In genomic region chr17:50681260-50682200, GRCh38 we compare ENCODE assay signal across 8 cellular contexts. TPM values are rescaled to one million over a fixed set of nuclear protein-coding genes. Genes with fewer than 3 reads are reported as not detected.
DNase-seq lines count a peak whose midpoint lies in the region; ATAC-seq and TF ChIP-seq lines count a peak whose summit lies in the region.

No MANE protein-coding gene starts in this region.

- peak; percentile 49 to 57 (median 56) for TF ChIP-seq CTCF in esophagus muscularis mucosa (IDR thresholded peaks at IDR 0.05)
- TF ChIP-seq CTCF in neural crest cell (conservative IDR thresholded peaks at IDR 0.05): peak; percentile 62

- H3K4me1 ChIP-seq in esophagus muscularis mucosa: peaks cover 9 to 27% (median 22%) of the 10 kb centered on the region in 4 donors

- TF ChIP-seq POLR2A in esophagus muscularis mucosa (IDR thresholded peaks at IDR 0.05; ENCODE audit: low read depth): no peak

- POLR2A ChIA-PET in activated CD4-positive, alpha-beta T cell treated with anti-CD3 and anti-CD28 coated beads, Interleukin-2, amount 10 ng/mL, durations not matched to agents 7 days and 5 days (lab: Charles Lee): no interaction called here

- CTCF ChIA-PET in activated CD4-positive, alpha-beta T cell treated with anti-CD3 and anti-CD28 coated beads, Interleukin-2, amount 10 ng/mL, durations not matched to agents 7 days and 5 days (lab: Charles Lee): no interaction called here

- intact Hi-C loops in esophagus muscularis mucosa (cut with DNase I): loop anchor here (2.0 to 5.0 kb wide), 2 partner anchors 51 to 134 kb away; partner anchors contain the start of gene SPATA20

- peak overlapping the region in 2 of 4 donors; percentile 9 to 48 for H3K27ac ChIP-seq in esophagus muscularis mucosa (replicated peaks in 1 of 4)

- H3K4me3 ChIP-seq in esophagus muscularis mucosa: peak overlapping the region in 2 of 4 donors; percentile 8 to 11

- H3K9me3 ChIP-seq in esophagus muscularis mucosa: no peaks in the 10 kb centered on the region

- no peak overlapping the region for H3K27ac Mint-ChIP-seq in neural crest cell (ENCODE audit: unreplicated experiment)
- no peak overlapping the region for H3K27ac Mint-ChIP-seq in activated CD4-positive, alpha-beta T cell treated with anti-CD3 and anti-CD28 coated beads, Interleukin-2, amount 10 ng/mL, durations not matched to agents 7 days and 5 days

- H3K36me3 ChIP-seq in esophagus muscularis mucosa: no peaks in the 10 kb centered on the region

- DNase-seq in Ammon's horn (ENCODE audit: low spot score): peak; percentile 81
- peak; percentile 65 for DNase-seq in HS-5 (ENCODE audit: low read depth)
- peak; percentile 58 to 79 for DNase-seq in SHP77 (lab: John Stamatoyannopoulos, UW)
- peak; percentile 94 for DNase-seq in esophagus muscularis mucosa (ENCODE audit: extremely low spot score)
- DNase-seq in neural crest cell (ENCODE audit: low read depth, low spot score): peak; percentile 42
- no peak for DNase-seq in activated CD8-positive, alpha-beta memory T cell treated with anti-CD3 and anti-CD28 coated beads for 24 hours
- DNase-seq in activated CD4-positive, alpha-beta T cell treated with anti-CD3 and anti-CD28 coated beads, Interleukin-2, amount 10 ng/mL, durations not matched to agents 7 days and 5 days: no peak

- no peak for TF ChIP-seq EP300 in esophagus muscularis mucosa (IDR thresholded peaks at IDR 0.05)

- no peak overlapping the region for H3K4me3 Mint-ChIP-seq in neural crest cell
- H3K4me3 Mint-ChIP-seq in activated CD4-positive, alpha-beta T cell treated with anti-CD3 and anti-CD28 coated beads, Interleukin-2, amount 10 ng/mL, durations not matched to agents 7 days and 5 days: no peak overlapping the region

- H3K27me3 ChIP-seq in esophagus muscularis mucosa: no peaks in the 10 kb centered on the region

- H3K9me3 Mint-ChIP-seq in neural crest cell: no peaks in the 10 kb centered on the region
- no peaks in the 10 kb centered on the region for H3K9me3 Mint-ChIP-seq in activated CD4-positive, alpha-beta T cell treated with anti-CD3 and anti-CD28 coated beads, Interleukin-2, amount 10 ng/mL, durations not matched to agents 7 days and 5 days

- H3K36me3 Mint-ChIP-seq in neural crest cell (ENCODE audit: low read depth): no peaks in the 10 kb centered on the region
- no peaks in the 10 kb centered on the region for H3K36me3 Mint-ChIP-seq in activated CD4-positive, alpha-beta T cell treated with anti-CD3 and anti-CD28 coated beads, Interleukin-2, amount 10 ng/mL, durations not matched to agents 7 days and 5 days (ENCODE audit: low read depth)

- no peak for ATAC-seq in HG03280 (IDR thresholded peaks at IDR 0.05; ENCODE audit: unreplicated experiment)

- H3K4me1 Mint-ChIP-seq in neural crest cell: peaks cover 28% of the 10 kb centered on the region
- peaks cover 6% of the 10 kb centered on the region for H3K4me1 Mint-ChIP-seq in activated CD4-positive, alpha-beta T cell treated with anti-CD3 and anti-CD28 coated beads, Interleukin-2, amount 10 ng/mL, durations not matched to agents 7 days and 5 days

- H3K27me3 Mint-ChIP-seq in neural crest cell (ENCODE audit: low read depth): no peaks in the 10 kb centered on the region
- H3K27me3 Mint-ChIP-seq in activated CD4-positive, alpha-beta T cell treated with anti-CD3 and anti-CD28 coated beads, Interleukin-2, amount 10 ng/mL, durations not matched to agents 7 days and 5 days: peaks cover 25% of the 10 kb centered on the region

- WGBS in esophagus muscularis mucosa: 56% methylated on average over 27 of the region's 27 CpGs

RNA-seq across cellular contexts. Expression of gene ANKRD40, which starts 26.2 kb away (rescaled TPM):
- total RNA-seq in esophagus muscularis mucosa (10 to 100 TPM; 73.1 to 96.2 (median 87.4) TPM), neural crest cell (62.0 and 64.0 TPM in 2 replicates)
- 10 to 100 TPM; 31.1 to 34.2 TPM for total RNA-seq in activated CD4-positive, alpha-beta T cell treated with anti-CD3 and anti-CD28 coated beads, Interleukin-2, amount 10 ng/mL, durations not matched to agents 7 days and 5 days

RNA-seq across cellular contexts. Expression of gene LUC7L3, which starts 37.9 kb away (rescaled TPM):
- total RNA-seq in esophagus muscularis mucosa (10 to 100 TPM; 28.8 to 65.6 (median 38.9) TPM), neural crest cell (175 and 188 TPM in 2 replicates)
- total RNA-seq in activated CD4-positive, alpha-beta T cell treated with anti-CD3 and anti-CD28 coated beads, Interleukin-2, amount 10 ng/mL, durations not matched to agents 7 days and 5 days: 100 to 1,000 TPM; 108 to 139 TPM

RNA-seq across cellular contexts. Expression of gene ABCC3, which starts 46.8 kb away (rescaled TPM):
- total RNA-seq in esophagus muscularis mucosa: 1 to 10 TPM in 3 of 4 donors, under 1 TPM in 1; 0.50 to 2.9 (median 1.9) TPM
- not detected in 2 replicates for total RNA-seq in neural crest cell
- total RNA-seq in activated CD4-positive, alpha-beta T cell treated with anti-CD3 and anti-CD28 coated beads, Interleukin-2, amount 10 ng/mL, durations not matched to agents 7 days and 5 days: not detected

Comparison
In these comparisons a context has a peak if more than half of its experiments do, and no peak if none do; other contexts are left out.
1. DNase-seq: peak in Ammon's horn (single experiment), HS-5 (single experiment), SHP77 (2 of 2), esophagus muscularis mucosa (single experiment) and neural crest cell (single experiment); none in activated CD8-positive, alpha-beta memory T cell treated with anti-CD3 and anti-CD28 coated beads for 24 hours (single experiment) and activated CD4-positive, alpha-beta T cell treated with anti-CD3 and anti-CD28 coated beads, Interleukin-2, amount 10 ng/mL, durations not matched to agents 7 days and 5 days (single experiment).